ENCODE assay signal across 2 cellular contexts in the genomic region with DNA sequence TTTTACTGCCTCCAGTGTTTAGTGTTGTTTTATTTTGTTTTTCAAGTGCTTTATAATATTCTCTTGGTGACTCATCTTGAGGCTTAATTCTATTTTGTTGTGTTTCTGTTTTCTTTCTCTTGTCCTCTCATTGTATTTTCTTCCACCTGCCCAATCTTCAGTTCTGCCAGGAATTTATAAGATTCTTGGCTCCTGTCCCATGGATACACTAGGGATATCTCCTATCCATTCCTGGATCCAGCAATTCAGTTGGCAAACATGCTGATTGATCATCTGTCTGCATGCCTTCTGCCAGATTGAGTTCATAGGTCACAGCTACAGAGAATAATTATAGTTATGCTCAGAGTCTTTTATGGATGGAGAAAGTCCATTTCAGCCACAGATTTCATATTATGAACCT.
A peak's percentile ranks its signal among the peaks of the same experiment; 100 is the strongest.
TF ChIP-seq lines count a peak whose summit lies in the region.

No MANE protein-coding gene starts in this region.

TF ChIP-seq in SK-N-SH, 30 proteins besides CTCF, POLR2A, EP300 and RAD21 (continued from another document):
- no peak for TF ChIP-seq YY1 (IDR thresholded peaks at IDR 0.05; ENCODE audit: low read depth)
- TF ChIP-seq NRF1 (IDR thresholded peaks at IDR 0.05; ENCODE audit: low read depth, low read length): no peak
- TF ChIP-seq RCOR1 (IDR thresholded peaks at IDR 0.05; ENCODE audit: low read length): no peak
- no peak for TF ChIP-seq TAF1 (IDR thresholded peaks at IDR 0.05; ENCODE audit: borderline replicate concordance, low read depth, low read length)
- no peak for TF ChIP-seq RXRA (IDR thresholded peaks at IDR 0.05; ENCODE audit: borderline replicate concordance, low read depth)
- TF ChIP-seq, protein P1, sequence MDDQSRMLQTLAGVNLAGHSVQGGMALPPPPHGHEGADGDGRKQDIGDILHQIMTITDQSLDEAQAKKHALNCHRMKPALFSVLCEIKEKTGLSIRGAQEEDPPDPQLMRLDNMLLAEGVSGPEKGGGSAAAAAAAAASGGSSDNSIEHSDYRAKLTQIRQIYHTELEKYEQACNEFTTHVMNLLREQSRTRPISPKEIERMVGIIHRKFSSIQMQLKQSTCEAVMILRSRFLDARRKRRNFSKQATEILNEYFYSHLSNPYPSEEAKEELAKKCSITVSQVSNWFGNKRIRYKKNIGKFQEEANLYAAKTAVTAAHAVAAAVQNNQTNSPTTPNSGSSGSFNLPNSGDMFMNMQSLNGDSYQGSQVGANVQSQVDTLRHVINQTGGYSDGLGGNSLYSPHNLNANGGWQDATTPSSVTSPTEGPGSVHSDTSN (IDR thresholded peaks at IDR 0.05): peak; percentile 12; the same call in 1 of the 2 replicates
- TF ChIP-seq SIN3A (IDR thresholded peaks at IDR 0.05; ENCODE audit: borderline replicate concordance, low read depth, low read length): no peak
- TF ChIP-seq, protein P2, sequence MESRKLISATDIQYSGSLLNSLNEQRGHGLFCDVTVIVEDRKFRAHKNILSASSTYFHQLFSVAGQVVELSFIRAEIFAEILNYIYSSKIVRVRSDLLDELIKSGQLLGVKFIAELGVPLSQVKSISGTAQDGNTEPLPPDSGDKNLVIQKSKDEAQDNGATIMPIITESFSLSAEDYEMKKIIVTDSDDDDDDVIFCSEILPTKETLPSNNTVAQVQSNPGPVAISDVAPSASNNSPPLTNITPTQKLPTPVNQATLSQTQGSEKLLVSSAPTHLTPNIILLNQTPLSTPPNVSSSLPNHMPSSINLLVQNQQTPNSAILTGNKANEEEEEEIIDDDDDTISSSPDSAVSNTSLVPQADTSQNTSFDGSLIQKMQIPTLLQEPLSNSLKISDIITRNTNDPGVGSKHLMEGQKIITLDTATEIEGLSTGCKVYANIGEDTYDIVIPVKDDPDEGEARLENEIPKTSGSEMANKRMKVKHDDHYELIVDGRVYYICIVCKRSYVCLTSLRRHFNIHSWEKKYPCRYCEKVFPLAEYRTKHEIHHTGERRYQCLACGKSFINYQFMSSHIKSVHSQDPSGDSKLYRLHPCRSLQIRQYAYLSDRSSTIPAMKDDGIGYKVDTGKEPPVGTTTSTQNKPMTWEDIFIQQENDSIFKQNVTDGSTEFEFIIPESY (IDR thresholded peaks at IDR 0.05; ENCODE audit: borderline replicate concordance, low read depth): no peak
- no peak for TF ChIP-seq FOXM1 (IDR thresholded peaks at IDR 0.05; ENCODE audit: low read depth)

TF ChIP-seq in GM23338, 12 proteins besides CTCF, POLR2A, EP300 and RAD21 (continued from another document):
- TF ChIP-seq, protein P3, sequence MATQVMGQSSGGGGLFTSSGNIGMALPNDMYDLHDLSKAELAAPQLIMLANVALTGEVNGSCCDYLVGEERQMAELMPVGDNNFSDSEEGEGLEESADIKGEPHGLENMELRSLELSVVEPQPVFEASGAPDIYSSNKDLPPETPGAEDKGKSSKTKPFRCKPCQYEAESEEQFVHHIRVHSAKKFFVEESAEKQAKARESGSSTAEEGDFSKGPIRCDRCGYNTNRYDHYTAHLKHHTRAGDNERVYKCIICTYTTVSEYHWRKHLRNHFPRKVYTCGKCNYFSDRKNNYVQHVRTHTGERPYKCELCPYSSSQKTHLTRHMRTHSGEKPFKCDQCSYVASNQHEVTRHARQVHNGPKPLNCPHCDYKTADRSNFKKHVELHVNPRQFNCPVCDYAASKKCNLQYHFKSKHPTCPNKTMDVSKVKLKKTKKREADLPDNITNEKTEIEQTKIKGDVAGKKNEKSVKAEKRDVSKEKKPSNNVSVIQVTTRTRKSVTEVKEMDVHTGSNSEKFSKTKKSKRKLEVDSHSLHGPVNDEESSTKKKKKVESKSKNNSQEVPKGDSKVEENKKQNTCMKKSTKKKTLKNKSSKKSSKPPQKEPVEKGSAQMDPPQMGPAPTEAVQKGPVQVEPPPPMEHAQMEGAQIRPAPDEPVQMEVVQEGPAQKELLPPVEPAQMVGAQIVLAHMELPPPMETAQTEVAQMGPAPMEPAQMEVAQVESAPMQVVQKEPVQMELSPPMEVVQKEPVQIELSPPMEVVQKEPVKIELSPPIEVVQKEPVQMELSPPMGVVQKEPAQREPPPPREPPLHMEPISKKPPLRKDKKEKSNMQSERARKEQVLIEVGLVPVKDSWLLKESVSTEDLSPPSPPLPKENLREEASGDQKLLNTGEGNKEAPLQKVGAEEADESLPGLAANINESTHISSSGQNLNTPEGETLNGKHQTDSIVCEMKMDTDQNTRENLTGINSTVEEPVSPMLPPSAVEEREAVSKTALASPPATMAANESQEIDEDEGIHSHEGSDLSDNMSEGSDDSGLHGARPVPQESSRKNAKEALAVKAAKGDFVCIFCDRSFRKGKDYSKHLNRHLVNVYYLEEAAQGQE (IDR thresholded peaks at IDR 0.05; ENCODE audit: unreplicated experiment): no peak
- TF ChIP-seq, protein P4, sequence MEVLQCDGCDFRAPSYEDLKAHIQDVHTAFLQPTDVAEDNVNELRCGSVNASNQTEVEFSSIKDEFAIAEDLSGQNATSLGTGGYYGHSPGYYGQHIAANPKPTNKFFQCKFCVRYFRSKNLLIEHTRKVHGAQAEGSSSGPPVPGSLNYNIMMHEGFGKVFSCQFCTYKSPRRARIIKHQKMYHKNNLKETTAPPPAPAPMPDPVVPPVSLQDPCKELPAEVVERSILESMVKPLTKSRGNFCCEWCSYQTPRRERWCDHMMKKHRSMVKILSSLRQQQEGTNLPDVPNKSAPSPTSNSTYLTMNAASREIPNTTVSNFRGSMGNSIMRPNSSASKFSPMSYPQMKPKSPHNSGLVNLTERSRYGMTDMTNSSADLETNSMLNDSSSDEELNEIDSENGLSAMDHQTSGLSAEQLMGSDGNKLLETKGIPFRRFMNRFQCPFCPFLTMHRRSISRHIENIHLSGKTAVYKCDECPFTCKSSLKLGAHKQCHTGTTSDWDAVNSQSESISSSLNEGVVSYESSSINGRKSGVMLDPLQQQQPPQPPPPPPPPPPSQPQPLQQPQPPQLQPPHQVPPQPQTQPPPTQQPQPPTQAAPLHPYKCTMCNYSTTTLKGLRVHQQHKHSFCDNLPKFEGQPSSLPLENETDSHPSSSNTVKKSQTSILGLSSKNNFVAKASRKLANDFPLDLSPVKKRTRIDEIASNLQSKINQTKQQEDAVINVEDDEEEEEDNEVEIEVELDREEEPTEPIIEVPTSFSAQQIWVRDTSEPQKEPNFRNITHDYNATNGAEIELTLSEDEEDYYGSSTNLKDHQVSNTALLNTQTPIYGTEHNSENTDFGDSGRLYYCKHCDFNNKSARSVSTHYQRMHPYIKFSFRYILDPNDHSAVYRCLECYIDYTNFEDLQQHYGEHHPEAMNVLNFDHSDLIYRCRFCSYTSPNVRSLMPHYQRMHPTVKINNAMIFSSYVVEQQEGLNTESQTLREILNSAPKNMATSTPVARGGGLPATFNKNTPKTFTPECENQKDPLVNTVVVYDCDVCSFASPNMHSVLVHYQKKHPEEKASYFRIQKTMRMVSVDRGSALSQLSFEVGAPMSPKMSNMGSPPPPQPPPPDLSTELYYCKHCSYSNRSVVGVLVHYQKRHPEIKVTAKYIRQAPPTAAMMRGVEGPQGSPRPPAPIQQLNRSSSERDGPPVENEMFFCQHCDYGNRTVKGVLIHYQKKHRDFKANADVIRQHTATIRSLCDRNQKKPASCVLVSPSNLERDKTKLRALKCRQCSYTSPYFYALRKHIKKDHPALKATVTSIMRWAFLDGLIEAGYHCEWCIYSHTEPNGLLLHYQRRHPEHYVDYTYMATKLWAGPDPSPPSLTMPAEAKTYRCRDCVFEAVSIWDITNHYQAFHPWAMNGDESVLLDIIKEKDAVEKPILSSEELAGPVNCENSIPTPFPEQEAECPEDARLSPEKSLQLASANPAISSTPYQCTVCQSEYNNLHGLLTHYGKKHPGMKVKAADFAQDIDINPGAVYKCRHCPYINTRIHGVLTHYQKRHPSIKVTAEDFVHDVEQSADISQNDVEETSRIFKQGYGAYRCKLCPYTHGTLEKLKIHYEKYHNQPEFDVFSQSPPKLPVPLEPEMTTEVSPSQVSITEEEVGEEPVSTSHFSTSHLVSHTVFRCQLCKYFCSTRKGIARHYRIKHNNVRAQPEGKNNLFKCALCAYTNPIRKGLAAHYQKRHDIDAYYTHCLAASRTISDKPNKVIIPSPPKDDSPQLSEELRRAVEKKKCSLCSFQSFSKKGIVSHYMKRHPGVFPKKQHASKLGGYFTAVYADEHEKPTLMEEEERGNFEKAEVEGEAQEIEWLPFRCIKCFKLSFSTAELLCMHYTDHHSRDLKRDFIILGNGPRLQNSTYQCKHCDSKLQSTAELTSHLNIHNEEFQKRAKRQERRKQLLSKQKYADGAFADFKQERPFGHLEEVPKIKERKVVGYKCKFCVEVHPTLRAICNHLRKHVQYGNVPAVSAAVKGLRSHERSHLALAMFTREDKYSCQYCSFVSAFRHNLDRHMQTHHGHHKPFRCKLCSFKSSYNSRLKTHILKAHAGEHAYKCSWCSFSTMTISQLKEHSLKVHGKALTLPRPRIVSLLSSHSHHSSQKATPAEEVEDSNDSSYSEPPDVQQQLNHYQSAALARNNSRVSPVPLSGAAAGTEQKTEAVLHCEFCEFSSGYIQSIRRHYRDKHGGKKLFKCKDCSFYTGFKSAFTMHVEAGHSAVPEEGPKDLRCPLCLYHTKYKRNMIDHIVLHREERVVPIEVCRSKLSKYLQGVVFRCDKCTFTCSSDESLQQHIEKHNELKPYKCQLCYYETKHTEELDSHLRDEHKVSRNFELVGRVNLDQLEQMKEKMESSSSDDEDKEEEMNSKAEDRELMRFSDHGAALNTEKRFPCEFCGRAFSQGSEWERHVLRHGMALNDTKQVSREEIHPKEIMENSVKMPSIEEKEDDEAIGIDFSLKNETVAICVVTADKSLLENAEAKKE (CRISPR knock-in tag; IDR thresholded peaks at IDR 0.05): no peak
- TF ChIP-seq, protein P5, sequence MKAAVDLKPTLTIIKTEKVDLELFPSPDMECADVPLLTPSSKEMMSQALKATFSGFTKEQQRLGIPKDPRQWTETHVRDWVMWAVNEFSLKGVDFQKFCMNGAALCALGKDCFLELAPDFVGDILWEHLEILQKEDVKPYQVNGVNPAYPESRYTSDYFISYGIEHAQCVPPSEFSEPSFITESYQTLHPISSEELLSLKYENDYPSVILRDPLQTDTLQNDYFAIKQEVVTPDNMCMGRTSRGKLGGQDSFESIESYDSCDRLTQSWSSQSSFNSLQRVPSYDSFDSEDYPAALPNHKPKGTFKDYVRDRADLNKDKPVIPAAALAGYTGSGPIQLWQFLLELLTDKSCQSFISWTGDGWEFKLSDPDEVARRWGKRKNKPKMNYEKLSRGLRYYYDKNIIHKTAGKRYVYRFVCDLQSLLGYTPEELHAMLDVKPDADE (IDR thresholded peaks at IDR 0.05): no peak
- TF ChIP-seq EZH2phosphoT487 (IDR thresholded peaks at IDR 0.05; ENCODE audit: unreplicated experiment) (no peak), ZNF331 (CRISPR knock-in tag; IDR thresholded peaks at IDR 0.05; ENCODE audit: low read depth) (no peak), ZNF114 (CRISPR knock-in tag; IDR thresholded peaks at IDR 0.05) (no peak), CREB1 (CRISPR knock-in tag; IDR thresholded peaks at IDR 0.05; ENCODE audit: low read depth) (no peak), EZH2 (IDR thresholded peaks at IDR 0.05; ENCODE audit: low read depth, unreplicated experiment) (no peak), STAT1 (IDR thresholded peaks at IDR 0.05; ENCODE audit: unreplicated experiment) (no peak), JUNB (IDR thresholded peaks at IDR 0.05; ENCODE audit: unreplicated experiment) (no peak), POLR2AphosphoS5 (IDR thresholded peaks at IDR 0.05; ENCODE audit: low read depth) (no peak)
